In the genomic region with DNA sequence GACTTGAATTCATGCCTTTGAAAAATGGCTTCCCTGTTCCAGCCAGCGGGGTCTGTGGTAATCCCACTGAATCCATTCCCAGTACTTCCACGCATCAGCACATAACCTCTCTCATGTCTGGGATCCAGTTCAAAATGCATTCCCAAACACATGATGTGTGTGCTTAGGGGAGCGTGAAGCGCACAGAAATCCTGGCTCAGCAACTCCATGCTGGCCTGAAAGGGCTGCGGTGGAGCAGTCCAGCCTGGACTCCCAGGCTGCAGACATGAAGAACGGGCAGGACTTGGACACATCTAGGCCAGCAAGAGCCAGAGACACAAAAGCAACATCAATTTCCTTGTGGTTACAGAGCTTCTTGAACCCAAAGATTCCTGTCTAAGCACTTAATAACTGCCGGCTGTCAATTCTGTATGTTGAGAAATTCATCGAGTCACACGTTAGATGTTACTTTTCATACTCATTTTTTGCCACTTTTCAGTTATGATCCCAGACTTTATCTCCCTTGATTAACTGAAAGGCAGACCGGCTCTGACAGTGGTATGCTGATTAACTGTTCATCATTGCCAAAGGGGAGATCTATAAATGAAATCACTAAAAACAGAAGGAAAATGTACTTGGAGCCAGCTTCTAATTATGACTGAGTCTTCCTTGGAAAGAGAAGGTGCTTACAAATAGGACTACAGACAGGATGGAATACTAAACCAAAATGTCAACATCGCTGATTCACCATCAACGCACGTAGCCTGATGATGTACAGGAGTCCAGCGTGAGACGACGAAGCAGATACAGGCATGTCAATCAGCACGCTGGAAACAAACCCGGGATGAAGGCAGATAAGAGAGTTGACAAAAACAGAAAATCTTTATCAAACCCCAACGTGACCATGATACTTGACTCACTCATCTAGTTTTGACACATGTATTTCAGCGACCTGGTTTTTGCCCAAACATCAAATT, we compare ENCODE assay signal across 8 cellular contexts. TPM values are rescaled to one million over a fixed set of nuclear protein-coding genes. Genes with fewer than 3 reads are reported as not detected.
DNase-seq lines count a peak whose midpoint lies in the region; ATAC-seq and TF ChIP-seq lines count a peak whose summit lies in the region.

No MANE protein-coding gene starts in this region.

- H3K18ac ChIP-seq in neuronal stem cell (ENCODE audit: low read length): peak overlapping the region; percentile 32

- H4K91ac ChIP-seq in neuronal stem cell (ENCODE audit: low read depth, low read length, poor library complexity): no peak overlapping the region

- peaks cover 1% of the 10 kb centered on the region for H3K79me1 ChIP-seq in neuronal stem cell (ENCODE audit: low read depth, low read length)

- peaks cover 22 to 30% of the 10 kb centered on the region in 2 donors for H3K4me1 ChIP-seq in duodenal mucosa (ENCODE audit: control insufficient read depth in 1 of 2, insufficient read depth in 2 of 2, low read length in 2 of 2)
- peaks cover 10% of the 10 kb centered on the region in 2 donors for H3K4me1 ChIP-seq in neuronal stem cell (ENCODE audit: control insufficient read depth in 2 of 2, insufficient read depth in 1 of 2, low read depth in 1 of 2, low read length in 2 of 2)
- peaks cover 7% of the 10 kb centered on the region; the same call in 1 of the 2 replicates for H3K4me1 ChIP-seq in BE2C

- H3K9ac ChIP-seq in duodenal mucosa (ENCODE audit: low read depth in 1 of 2, low read length in 2 of 2) (no peak overlapping the region), neuronal stem cell (ENCODE audit: low read depth, low read length, poor library complexity) (peak overlapping the region; percentile 63)

- POLR2A ChIA-PET in AG04450 (lab: Yijun Ruan, JAX) (no interaction called here), T-cell (lab: Charles Lee) (no interaction called here)

- no peak overlapping the region for H3K4ac ChIP-seq in neuronal stem cell (ENCODE audit: low read length)

- H2BK120ac ChIP-seq in neuronal stem cell (ENCODE audit: low read depth, low read length): no peak overlapping the region

- no peak overlapping the region for H2AFZ ChIP-seq in neuronal stem cell (ENCODE audit: low read length)

- no peaks in the 10 kb centered on the region for H3K27me3 ChIP-seq in AG04450 (ENCODE audit: control insufficient read depth, insufficient read depth, low read length)
- H3K27me3 ChIP-seq in duodenal mucosa (ENCODE audit: control insufficient read depth in 1 of 2, insufficient read depth in 2 of 2, low read length in 2 of 2): no peaks in the 10 kb centered on the region
- no peaks in the 10 kb centered on the region for H3K27me3 ChIP-seq in neuronal stem cell (ENCODE audit: control insufficient read depth in 3 of 3, insufficient read depth in 3 of 3, low read depth in 1 of 3, low read length in 3 of 3)
- H3K27me3 ChIP-seq in BE2C: no peaks in the 10 kb centered on the region

- no peak overlapping the region for H3K23ac ChIP-seq in neuronal stem cell (ENCODE audit: low read depth, low read length, poor library complexity)

- H3K36me3 Mint-ChIP-seq in T-cell (peaks cover 39% of the 10 kb centered on the region), Calu3 (ENCODE audit: insufficient read depth, unreplicated experiment) (no peaks in the 10 kb centered on the region)

- CTCF ChIA-PET in AG04450 (lab: Charles Lee): interaction anchor here (1.0 to 2.1 kb wide), 3 partner anchors 10 to 135 kb away, joined by 3 to 6 read pairs (median 4); no protein-coding TSS in a partner anchor
- CTCF ChIA-PET in T-cell (lab: Charles Lee): no interaction called here
- CTCF ChIA-PET in Calu3 (lab: Charles Lee): interaction anchor here (0.6 kb wide), 3 partner anchors 13 to 1714 kb away, joined by 3 to 4 read pairs (median 3); no protein-coding TSS in a partner anchor

- H2BK15ac ChIP-seq in neuronal stem cell (ENCODE audit: low read length): no peak overlapping the region

- no CpG with 5 or more reads among the region's 20 CpGs for WGBS in neuronal stem cell (ENCODE audit: extremely low coverage in 2 of 2, insufficient read length in 2 of 2, insufficient replicate concordance in 1 of 2), 2 donors

- H3K36me3 ChIP-seq in duodenal mucosa (ENCODE audit: control insufficient read depth in 1 of 2, insufficient read depth in 2 of 2, low read length in 2 of 2) (no peaks in the 10 kb centered on the region), neuronal stem cell (replicated peaks in 1 of 2; ENCODE audit: control insufficient read depth in 2 of 2, insufficient read depth in 2 of 2, low read length in 2 of 2) (peaks cover 0 to 11% of the 10 kb centered on the region in 2 donors), BE2C (no peaks in the 10 kb centered on the region; the same call in 1 of the 2 replicates)

- peak overlapping the region; percentile 12; the same call in 1 of the 2 replicates for H3K4me3 ChIP-seq in AG04450 (ENCODE audit: low read depth, low read length)
- H3K4me3 ChIP-seq in duodenal mucosa (ENCODE audit: low read depth in 1 of 2, low read length in 2 of 2): no peak overlapping the region
- no peak overlapping the region for H3K4me3 ChIP-seq in neuronal stem cell (ENCODE audit: low read length in 2 of 2)
- no peak overlapping the region for H3K4me3 ChIP-seq in BE2C (ENCODE audit: low read depth, low read length)

- H3K27me3 Mint-ChIP-seq in T-cell (no peaks in the 10 kb centered on the region), Calu3 (ENCODE audit: unreplicated experiment) (no peaks in the 10 kb centered on the region)

- peak overlapping the region; percentile 81 to 84 for H3K27ac Mint-ChIP-seq in T-cell
- no peak overlapping the region for H3K27ac Mint-ChIP-seq in Calu3 (ENCODE audit: unreplicated experiment)

- H3K9me3 ChIP-seq in AG04450 (ENCODE audit: control insufficient read depth, insufficient read depth, low read length) (no peaks in the 10 kb centered on the region; the same call in 1 of the 2 replicates), duodenal mucosa (ENCODE audit: control insufficient read depth in 1 of 2, low read length in 2 of 2) (no peaks in the 10 kb centered on the region), neuronal stem cell (replicated peaks in 1 of 2; ENCODE audit: control insufficient read depth in 2 of 2, insufficient read depth in 1 of 2, low read depth in 1 of 2, low read length in 2 of 2) (no peaks in the 10 kb centered on the region), BE2C (no peaks in the 10 kb centered on the region)

- no peak overlapping the region for H2BK12ac ChIP-seq in neuronal stem cell (ENCODE audit: low read length)

- ATAC-seq in T-cell (replicated peaks in 1 of 4): peak in 2 of 4 experiments; percentile 7 to 30
- ATAC-seq in HG02759 (IDR thresholded peaks at IDR 0.05; ENCODE audit: unreplicated experiment): no peak

- DNase-seq in AG04450 (ENCODE audit: low read depth, low spot score): no peak
- DNase-seq in T-cell: no peak
- DNase-seq in neuronal stem cell (ENCODE audit: low spot score): no peak
- no peak for DNase-seq in NOMO-1 treated with DMSO at 0.1 percent for 48 hours (lab: John Stamatoyannopoulos, UW; ENCODE audit: unreplicated experiment)
- DNase-seq in Calu3: no peak
- no peak for DNase-seq in BE2C

- H3K4me3 Mint-ChIP-seq in T-cell: no peak overlapping the region
- no peak overlapping the region for H3K4me3 Mint-ChIP-seq in Calu3 (ENCODE audit: low read depth, unreplicated experiment)

- intact Hi-C loops in Calu3 (cut with micrococcal nuclease; ENCODE audit: unreplicated experiment): no loop called here

- H3K4me1 Mint-ChIP-seq in T-cell (peaks cover 46 to 75% (median 67%) of the 10 kb centered on the region in 3 donors), Calu3 (ENCODE audit: low read depth, unreplicated experiment) (peaks cover 12% of the 10 kb centered on the region)

- no peak for TF ChIP-seq CTCF in AG04450 (IDR thresholded peaks at IDR 0.05; ENCODE audit: low read depth, low read length)
- no peak for TF ChIP-seq CTCF in Calu3 (IDR thresholded peaks at IDR 0.05; ENCODE audit: unreplicated experiment)
- TF ChIP-seq CTCF in BE2C (IDR thresholded peaks at IDR 0.05; ENCODE audit: low read depth, low read length): no peak

- no peak overlapping the region for H2AK5ac ChIP-seq in neuronal stem cell (ENCODE audit: low read depth, low read length)

- H2BK5ac ChIP-seq in neuronal stem cell (ENCODE audit: low read length): no peak overlapping the region

- no peak overlapping the region for H4K8ac ChIP-seq in neuronal stem cell (ENCODE audit: low read depth, low read length)

- H3K14ac ChIP-seq in neuronal stem cell (ENCODE audit: low read length): no peak overlapping the region

- no TSS peak for BruUV-seq in Calu3 (replicated peaks; lab: Mats Ljungman, UMichigan)

- H3K9me3 Mint-ChIP-seq in T-cell: no peaks in the 10 kb centered on the region
- no peaks in the 10 kb centered on the region for H3K9me3 Mint-ChIP-seq in Calu3 (ENCODE audit: low read depth, unreplicated experiment)

- H3K4me2 ChIP-seq in neuronal stem cell (ENCODE audit: insufficient read depth, low read length, poor library complexity, severe bottlenecking): no peak overlapping the region

- peak overlapping the region; percentile 91 for H3K27ac ChIP-seq in AG04450 (ENCODE audit: low read depth, low read length)
- peak overlapping the region; percentile 51 for H3K27ac ChIP-seq in duodenal mucosa (ENCODE audit: low read depth, low read length)
- no peak overlapping the region for H3K27ac ChIP-seq in neuronal stem cell (replicated peaks; ENCODE audit: low read length)

RNA-seq across cellular contexts. Expression of gene NSMCE1, which starts 23.0 kb away (rescaled TPM):
- 35.4 and 37.2 TPM in 2 replicates for polyA plus RNA-seq in AG04450 (2011; rRNA removed)
- 37.2 and 44.0 TPM in 2 replicates for polyA minus RNA-seq in AG04450 (2011; rRNA and poly(A)+ RNA removed)
- 10 to 100 TPM; 53.5 to 83.2 (median 73.9) TPM for total RNA-seq in T-cell
- 54.4 TPM for polyA plus RNA-seq in neuronal stem cell (2013, experiment 1 of 2)
- polyA plus RNA-seq in neuronal stem cell (2013, experiment 2 of 2): 52.8 TPM
- total RNA-seq in Calu3 (2022): 74.9 and 83.2 TPM in 2 replicates
- 158 TPM for polyA plus RNA-seq in BE2C (2012; ENCODE audit: insufficient read depth, insufficient read length, low read depth)

RNA-seq across cellular contexts. Expression of gene KDM8, which starts 42.2 kb away (rescaled TPM):
- polyA plus RNA-seq in AG04450 (2011; rRNA removed): 2.5 and 2.8 TPM in 2 replicates
- polyA minus RNA-seq in AG04450 (2011; rRNA and poly(A)+ RNA removed): 4.2 and 5.4 TPM in 2 replicates
- total RNA-seq in T-cell (10 to 100 TPM; 13.4 to 25.6 (median 23.5) TPM), Calu3 (2022) (8.4 and 10.2 TPM in 2 replicates)
- polyA plus RNA-seq in neuronal stem cell (2013, experiment 1 of 2): 5.1 TPM
- polyA plus RNA-seq in neuronal stem cell (2013, experiment 2 of 2): 4.5 TPM
- polyA plus RNA-seq in BE2C (2012; ENCODE audit: insufficient read depth, insufficient read length, low read depth): 18.1 TPM

Comparison
In these comparisons a context has a peak if more than half of its experiments do, and no peak if none do; other contexts are left out.
1. CTCF ChIA-PET loops: an anchor here in AG04450 (1.0 to 2.1 kb wide) and Calu3 (0.6 kb wide); none called in T-cell.